In the genomic region with DNA sequence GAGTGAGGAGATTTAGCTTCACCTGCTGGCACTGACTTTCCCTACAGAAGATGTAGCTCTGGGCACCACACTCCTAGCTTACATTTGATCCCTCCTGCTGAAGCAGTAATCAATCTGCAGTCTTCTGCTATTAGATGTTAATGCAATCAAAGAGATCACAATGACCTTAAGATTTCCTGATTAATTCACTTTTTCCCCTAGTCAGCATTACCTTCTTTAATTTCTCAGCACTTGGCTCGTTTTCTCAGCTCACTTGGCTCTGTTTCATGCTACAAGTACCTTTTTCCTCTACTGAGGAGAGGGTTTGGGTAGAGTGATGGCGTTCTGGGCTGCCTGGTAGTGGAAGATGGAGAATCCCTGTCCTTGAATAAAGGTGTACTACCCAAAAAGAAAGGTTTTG, we compare ENCODE assay signal across 19 cellular contexts.
DNase-seq lines count a peak whose midpoint lies in the region; ATAC-seq, FAIRE-seq and TF ChIP-seq lines count a peak whose summit lies in the region.
"Had no signal": no experiment of that assay in that cellular context is flagged by ENCODE, and none has a peak within 500 bp of the region (broad histone marks: within the 10 kb centered on the region; RNA-seq: fewer than 3 reads in every experiment).

No MANE protein-coding gene starts in this region.

- H3K4me1 ChIP-seq in HepG2 (ENCODE audit: insufficient read depth, low read length) (no peaks in the 10 kb centered on the region), right lobe of liver (no peaks in the 10 kb centered on the region), K562 (replicated peaks in 1 of 2; ENCODE audit: control insufficient read depth in 2 of 2, insufficient read depth in 2 of 2, low read length in 2 of 2) (no peaks in the 10 kb centered on the region), HAP-1 (no peaks in the 10 kb centered on the region; the same call in 1 of the 2 replicates)
- H3K4me1 ChIP-seq: BLaER1 treated with 17β-estradiol and CSF1 and Interleukin-3, amounts not matched to agents 10 nM and 100 nM; Caco-2 had no signal

- TF ChIP-seq RAD21 in HepG2 (CRISPR knock-in tag; IDR thresholded peaks at IDR 0.05) (no peak), K562 (CRISPR knock-in tag; conservative IDR thresholded peaks at IDR 0.05 in 1 of 2, IDR thresholded peaks at IDR 0.05 in 1 of 2) (no peak)

- H3K36me3 ChIP-seq in HepG2 (replicated peaks in 1 of 2; ENCODE audit: control insufficient read depth in 1 of 2, insufficient read depth in 2 of 2, low read length in 2 of 2) (no peaks in the 10 kb centered on the region), right lobe of liver (no peaks in the 10 kb centered on the region), K562 (ENCODE audit: control insufficient read depth, insufficient read depth, low read length) (no peaks in the 10 kb centered on the region), HAP-1 (replicated peaks) (no peaks in the 10 kb centered on the region)
- H3K36me3 ChIP-seq: BLaER1 treated with 17β-estradiol and CSF1 and Interleukin-3, amounts not matched to agents 10 nM and 100 nM had no signal

- H3K79me2 ChIP-seq in HepG2 (ENCODE audit: insufficient read depth, low read length) (no peaks in the 10 kb centered on the region), K562 (ENCODE audit: control insufficient read depth, insufficient read depth, low read length) (no peaks in the 10 kb centered on the region)

- in situ Hi-C loops in HepG2 (cut with HindIII; ENCODE audit: extremely low pct_ligation_motif_present, low pct_unique_long_range_greater_than_20kb): no loop called here
- in situ Hi-C loops in K562 (cut with MboI): no loop called here
- in situ Hi-C loops in HAP-1 (cut with MboI; ENCODE audit: low sequenced_read_pairs): no loop called here

- POLR2A ChIA-PET in HepG2 (lab: Yijun Ruan, JAX): no interaction called here
- POLR2A ChIA-PET in K562 (lab: Yijun Ruan, JAX): no interaction called here

- CTCF ChIA-PET in HepG2 (lab: Yijun Ruan, JAX; ENCODE audit: low intra/inter-chr PET ratio, low total read pairs) (no interaction called here), K562 (lab: Yijun Ruan, JAX; ENCODE audit: low intra/inter-chr PET ratio) (no interaction called here)

- intact Hi-C loops in HepG2 (cut with micrococcal nuclease; ENCODE audit: unreplicated experiment): no loop called here
- intact Hi-C loops in right lobe of liver (cut with DNase I): no loop called here
- intact Hi-C loops in K562 (cut with micrococcal nuclease): no loop called here

- no peaks in the 10 kb centered on the region for H3K27me3 ChIP-seq in HepG2 (ENCODE audit: control insufficient read depth in 1 of 2, insufficient read depth in 2 of 2, low read length in 2 of 2)
- no peaks in the 10 kb centered on the region for H3K27me3 ChIP-seq in right lobe of liver
- H3K27me3 ChIP-seq in K562 (ENCODE audit: control insufficient read depth in 2 of 2, insufficient read depth in 2 of 2, low read length in 2 of 2): no peaks in the 10 kb centered on the region
- no peaks in the 10 kb centered on the region; the same call in 1 of the 2 replicates for H3K27me3 ChIP-seq in HAP-1 (ENCODE audit: low read depth)

- H4K20me1 ChIP-seq in HepG2 (ENCODE audit: insufficient read depth, low read length) (no peaks in the 10 kb centered on the region), K562 (replicated peaks; ENCODE audit: control insufficient read depth, insufficient read depth, low read length) (no peaks in the 10 kb centered on the region)

- H3K4me2 ChIP-seq in HepG2 (ENCODE audit: low read depth, low read length): no peak overlapping the region
- no peak overlapping the region for H3K4me2 ChIP-seq in K562 (ENCODE audit: insufficient read depth, low read length)
- H3K4me2 ChIP-seq: BLaER1 treated with 17β-estradiol and CSF1 and Interleukin-3, amounts not matched to agents 10 nM and 100 nM had no signal

- TF ChIP-seq POLR2A in HepG2 (IDR thresholded peaks at IDR 0.05; ENCODE audit: insufficient read depth in 1 of 2, low read depth in 2 of 2, low read length in 2 of 2): no peak
- TF ChIP-seq POLR2A in right lobe of liver (IDR thresholded peaks at IDR 0.05): no peak
- no peak for TF ChIP-seq POLR2A in K562 (conservative IDR thresholded peaks at IDR 0.05)

- ATAC-seq in HepG2: no peak
- no peak for ATAC-seq in right lobe of liver
- no peak for ATAC-seq in K562
- ATAC-seq: CD8-positive, alpha-beta T cell had no signal

- H3K27ac ChIP-seq in HepG2 (ENCODE audit: extremely low read length, insufficient read depth, low read length): no peak overlapping the region
- no peak overlapping the region for H3K27ac ChIP-seq in right lobe of liver
- no peak overlapping the region for H3K27ac ChIP-seq in K562 (ENCODE audit: extremely low read depth, low read depth, low read length)
- H3K27ac ChIP-seq: BLaER1 treated with 17β-estradiol and CSF1 and Interleukin-3, amounts not matched to agents 10 nM and 100 nM; C4-2B had no signal

- WGBS in HepG2 (ENCODE audit: low lambda C conversion rate): 0% methylated on average over 2 of the region's 2 CpGs
- WGBS in right lobe of liver (ENCODE audit: insufficient coverage, low coverage, low lambda C conversion rate, missing lambda C conversion rate): 18% methylated on average over 2 of the region's 2 CpGs
- 0% methylated on average over 2 of the region's 2 CpGs for WGBS in K562 (ENCODE audit: insufficient coverage, low coverage, missing lambda C conversion rate)

- H3K9me1 ChIP-seq in K562 (ENCODE audit: control insufficient read depth, insufficient read depth, low read length): no peaks in the 10 kb centered on the region

- no peak for DNase-seq in HepG2 (ENCODE audit: low spot score)
- DNase-seq in right lobe of liver: no peak
- no peak for DNase-seq in GM19239 (ENCODE audit: insufficient read length, low spot score)
- DNase-seq in K562 (ENCODE audit: extremely low read depth in 1 of 4, low spot score in 3 of 4): no peak
- DNase-seq in HAP-1 (ENCODE audit: low spot score in 2 of 2): no peak
- no peak for DNase-seq in NCI-H2227 treated with DMSO at 0.1 percent for 48 hours (lab: John Stamatoyannopoulos, UW)
- DNase-seq: 8988T; AML-193; Caco-2; Calu3; CD4-positive, alpha-beta T cell; CD8-positive, alpha-beta T cell; GF-D8 had no signal

- TF ChIP-seq CTCF in HepG2 (CRISPR knock-in tag; IDR thresholded peaks at IDR 0.05) (no peak), right lobe of liver (IDR thresholded peaks at IDR 0.05) (no peak), K562 (IDR thresholded peaks at IDR 0.05 in 2 of 3, conservative IDR thresholded peaks at IDR 0.05 in 1 of 3; ENCODE audit: insufficient read depth in 2 of 3, low read depth in 1 of 3, low read length in 3 of 3) (no peak)

- H3K4me3 ChIP-seq in HepG2 (replicated peaks in 1 of 3; ENCODE audit: insufficient read depth in 1 of 3, low read depth in 2 of 3, low read length in 3 of 3) (no peak overlapping the region), right lobe of liver (no peak overlapping the region), K562 (no peak overlapping the region), HAP-1 (no peak overlapping the region)
- H3K4me3 ChIP-seq: BLaER1 treated with 17β-estradiol and CSF1 and Interleukin-3, amounts not matched to agents 10 nM and 100 nM had no signal

- BruUV-seq in HepG2 (replicated peaks; lab: Mats Ljungman, UMichigan) (no TSS peak), K562 (replicated peaks; lab: Mats Ljungman, UMichigan) (no TSS peak)

- H3K9me3 ChIP-seq in HepG2 (ENCODE audit: low read length) (no peaks in the 10 kb centered on the region), right lobe of liver (no peaks in the 10 kb centered on the region), K562 (replicated peaks; ENCODE audit: control insufficient read depth, insufficient read depth, low read depth, low read length) (no peaks in the 10 kb centered on the region), HAP-1 (no peaks in the 10 kb centered on the region)
- H3K9me3 ChIP-seq: BLaER1 treated with 17β-estradiol and CSF1 and Interleukin-3, amounts not matched to agents 10 nM and 100 nM; Caco-2 had no signal

- no peak for TF ChIP-seq EP300 in HepG2 (IDR thresholded peaks at IDR 0.05; ENCODE audit: low read depth in 2 of 2, low read length in 2 of 2)
- no peak for TF ChIP-seq EP300 in HepG2 (CRISPR knock-in tag; IDR thresholded peaks at IDR 0.05; ENCODE audit: borderline replicate concordance)
- TF ChIP-seq EP300 in K562 (IDR thresholded peaks at IDR 0.05; ENCODE audit: low read length): no peak

- no peak overlapping the region for H2AFZ ChIP-seq in HepG2 (ENCODE audit: low read length)
- H2AFZ ChIP-seq in K562 (ENCODE audit: low read depth, low read length): no peak overlapping the region

- FAIRE-seq in HepG2 (lab: Jason Lieb, UNC) (no peak), GM19239 (lab: Jason Lieb, UNC) (peak; percentile 11), K562 (lab: Jason Lieb, UNC) (no peak)
- FAIRE-seq: A204.1, D721Med, G401.6, GM12891 had no signal

- H3K9ac ChIP-seq in HepG2 (ENCODE audit: insufficient read depth, low read depth, low read length) (no peak overlapping the region), K562 (ENCODE audit: insufficient read depth in 1 of 2, low read depth in 2 of 2, low read length in 2 of 2) (no peak overlapping the region)
- H3K9ac ChIP-seq: BLaER1 treated with 17β-estradiol and CSF1 and Interleukin-3, amounts not matched to agents 10 nM and 100 nM had no signal

TF ChIP-seq in HepG2, 621 proteins besides CTCF, POLR2A, EP300 and RAD21:
- peak; percentile 39 to 53; a peak in 3 of 4 replicates for TF ChIP-seq MAFK (conservative IDR thresholded peaks at IDR 0.05 in 1 of 2, IDR thresholded peaks at IDR 0.05 in 1 of 2; ENCODE audit: low read length in 2 of 2)
- TF ChIP-seq MAFF (IDR thresholded peaks at IDR 0.05; ENCODE audit: low read depth, low read length): 0 out of 2 replicates have a peak, but pooled peaks have one; percentile 35
- TF ChIP-seq ZC3H13 (CRISPR knock-in tag; IDR thresholded peaks at IDR 0.05): no peak

TF ChIP-seq in K562, 482 proteins besides CTCF, POLR2A, EP300 and RAD21 (continues in another document):
- peak; percentile 29; the same call in 1 of the 2 replicates for TF ChIP-seq ZNF316 (IDR thresholded peaks at IDR 0.05)

Comparison
In these comparisons a context has a peak if more than half of its experiments do, and no peak if none do; other contexts are left out.
1. Of the 241 proteins assayed by ChIP-seq in both HepG2 and K562: peak only in HepG2: MAFF and MAFK; only in K562: none; in both: none; in neither: 239.